Comparison of ENCODE assay signal across 20 cellular contexts in genomic region chr10:89625041-89625765, GRCh38. TPM values are rescaled to one million over a fixed set of nuclear protein-coding genes. Genes with fewer than 3 reads are reported as not detected.
A peak's percentile ranks its signal among the peaks of the same experiment; 100 is the strongest.
DNase-seq lines count a peak whose midpoint lies in the region; ATAC-seq and TF ChIP-seq lines count a peak whose summit lies in the region.
"Had no signal": no experiment of that assay in that cellular context is flagged by ENCODE, and none has a peak within 500 bp of the region (broad histone marks: within the 10 kb centered on the region; RNA-seq: fewer than 3 reads in every experiment).

No MANE protein-coding gene starts in this region.

- TF ChIP-seq CTCF in fibroblast of villous mesenchyme (IDR thresholded peaks at IDR 0.05; ENCODE audit: insufficient read depth, low read depth, low read length) (no peak), nephron progenitor cell (IDR thresholded peaks at IDR 0.05) (no peak)

- ATAC-seq in activated CD8-positive, alpha-beta memory T cell treated with anti-CD3 and anti-CD28 coated beads, Interleukin-2, amount 10 ng/mL, durations not matched to agents 7 days and 5 days = no peak
- ATAC-seq: stimulated activated memory B cell treated with anti-CD40 and anti-IgM and Interleukin-4, amounts not matched to agents 10 μg/mL and 1 μg/mL and 100 μg/mL, for 72 hours had no signal

- H3K4me3 ChIP-seq in fibroblast of villous mesenchyme (ENCODE audit: low read depth, low read length) = no peak overlapping the region
- H3K4me3 ChIP-seq: SJSA1, tibial nerve had no signal

- peak; percentile 61 for DNase-seq in EH (ENCODE audit: low read depth)
- DNase-seq in RPMI7951 (ENCODE audit: low read depth) = peak; percentile 30
- DNase-seq in fibroblast of villous mesenchyme (ENCODE audit: low read depth) = peak; percentile 62
- DNase-seq in nephron progenitor cell = no peak
- no peak for DNase-seq in iPS-NIHi11 (ENCODE audit: low spot score)
- no peak for DNase-seq in activated CD8-positive, alpha-beta memory T cell treated with anti-CD3 and anti-CD28 coated beads, Interleukin-2, amount 10 ng/mL, durations not matched to agents 7 days and 5 days
- DNase-seq in HUDEP-2 (lab: John Stamatoyannopoulos, UW; ENCODE audit: unreplicated experiment in 76 of 76) = no peak
- DNase-seq: DMS79 treated with DMSO at 0.1 percent for 48 hours; foreskin melanocyte; MV-4-11; NCI-H2081; NCI-H524 treated with DMSO at 0.1 percent for 48 hours; nucleus accumbens; stimulated activated CD4-positive, alpha-beta T cell treated with anti-CD3 and anti-CD28 coated beads, Interleukin-12 subunit alpha, Interleukin-12 subunit beta, amount 100 ng/mL, for 4 hours had no signal

- CTCF ChIA-PET in activated CD8-positive, alpha-beta memory T cell treated with anti-CD3 and anti-CD28 coated beads, Interleukin-2, amount 10 ng/mL, durations not matched to agents 7 days and 5 days (lab: Charles Lee) = no interaction called here

- peak overlapping the region; percentile 26 for H3K27ac Mint-ChIP-seq in nephron progenitor cell
- no peak overlapping the region for H3K27ac Mint-ChIP-seq in activated CD8-positive, alpha-beta memory T cell treated with anti-CD3 and anti-CD28 coated beads, Interleukin-2, amount 10 ng/mL, durations not matched to agents 7 days and 5 days
- H3K27ac Mint-ChIP-seq: activated naive CD4-positive, alpha-beta T cell treated with anti-CD3 and anti-CD28 coated beads, Interleukin-2, amount 50 U/mL, for 24 hours; CD14-positive monocyte; IgD-negative memory B cell; stimulated activated memory B cell treated with anti-CD40 and anti-IgM and Interleukin-4, amounts not matched to agents 10 μg/mL and 1 μg/mL and 100 μg/mL, for 72 hours had no signal

- H3K27me3 Mint-ChIP-seq in nephron progenitor cell (ENCODE audit: low read depth, poor library complexity) = peaks cover 4% of the 10 kb centered on the region
- H3K27me3 Mint-ChIP-seq in activated CD8-positive, alpha-beta memory T cell treated with anti-CD3 and anti-CD28 coated beads, Interleukin-2, amount 10 ng/mL, durations not matched to agents 7 days and 5 days = no peaks in the 10 kb centered on the region
- H3K27me3 Mint-ChIP-seq: activated naive CD4-positive, alpha-beta T cell treated with anti-CD3 and anti-CD28 coated beads, Interleukin-2, amount 50 U/mL, for 24 hours; IgD-negative memory B cell; stimulated activated memory B cell treated with anti-CD40 and anti-IgM and Interleukin-4, amounts not matched to agents 10 μg/mL and 1 μg/mL and 100 μg/mL, for 72 hours had no signal

- no peak overlapping the region for H3K4me3 Mint-ChIP-seq in nephron progenitor cell
- no peak overlapping the region for H3K4me3 Mint-ChIP-seq in activated CD8-positive, alpha-beta memory T cell treated with anti-CD3 and anti-CD28 coated beads, Interleukin-2, amount 10 ng/mL, durations not matched to agents 7 days and 5 days
- H3K4me3 Mint-ChIP-seq: activated naive CD4-positive, alpha-beta T cell treated with anti-CD3 and anti-CD28 coated beads, Interleukin-2, amount 50 U/mL, for 24 hours; CD14-positive monocyte; IgD-negative memory B cell; stimulated activated memory B cell treated with anti-CD40 and anti-IgM and Interleukin-4, amounts not matched to agents 10 μg/mL and 1 μg/mL and 100 μg/mL, for 72 hours had no signal

- peaks cover 46% of the 10 kb centered on the region for H3K9me3 Mint-ChIP-seq in nephron progenitor cell
- peaks cover 4% of the 10 kb centered on the region for H3K9me3 Mint-ChIP-seq in activated CD8-positive, alpha-beta memory T cell treated with anti-CD3 and anti-CD28 coated beads, Interleukin-2, amount 10 ng/mL, durations not matched to agents 7 days and 5 days (ENCODE audit: low read depth)
- H3K9me3 Mint-ChIP-seq: activated naive CD4-positive, alpha-beta T cell treated with anti-CD3 and anti-CD28 coated beads, Interleukin-2, amount 50 U/mL, for 24 hours had no signal

- H3K36me3 Mint-ChIP-seq in nephron progenitor cell (ENCODE audit: low read depth) = peaks cover 83% of the 10 kb centered on the region
- H3K36me3 Mint-ChIP-seq in activated CD8-positive, alpha-beta memory T cell treated with anti-CD3 and anti-CD28 coated beads, Interleukin-2, amount 10 ng/mL, durations not matched to agents 7 days and 5 days = peaks cover 9% of the 10 kb centered on the region
- H3K36me3 Mint-ChIP-seq: stimulated activated memory B cell treated with anti-CD40 and anti-IgM and Interleukin-4, amounts not matched to agents 10 μg/mL and 1 μg/mL and 100 μg/mL, for 72 hours had no signal

- peaks cover 5% of the 10 kb centered on the region for H3K4me1 Mint-ChIP-seq in nephron progenitor cell
- H3K4me1 Mint-ChIP-seq in activated CD8-positive, alpha-beta memory T cell treated with anti-CD3 and anti-CD28 coated beads, Interleukin-2, amount 10 ng/mL, durations not matched to agents 7 days and 5 days = no peaks in the 10 kb centered on the region
- H3K4me1 Mint-ChIP-seq: activated naive CD4-positive, alpha-beta T cell treated with anti-CD3 and anti-CD28 coated beads, Interleukin-2, amount 50 U/mL, for 24 hours; stimulated activated memory B cell treated with anti-CD40 and anti-IgM and Interleukin-4, amounts not matched to agents 10 μg/mL and 1 μg/mL and 100 μg/mL, for 72 hours had no signal

RNA-seq across cellular contexts. Expression of gene PANK1, which starts 19.8 kb away (rescaled TPM):
- 4.8 and 6.4 TPM in 2 replicates for total RNA-seq in RPMI7951 (2014; rRNA removed; shearing (Covaris generic))
- 5.8 and 7.3 TPM in 2 replicates for total RNA-seq in fibroblast of villous mesenchyme
- 1 to 10 TPM; 6.2 to 7.8 TPM for total RNA-seq in activated CD8-positive, alpha-beta memory T cell treated with anti-CD3 and anti-CD28 coated beads, Interleukin-2, amount 10 ng/mL, durations not matched to agents 7 days and 5 days

Comparison
In these comparisons a context has a peak if more than half of its experiments do, and no peak if none do; other contexts are left out.
1. DNase-seq: peak in EH (single experiment), RPMI7951 (single experiment) and fibroblast of villous mesenchyme (single experiment); none in nephron progenitor cell (single experiment), iPS-NIHi11 (single experiment), activated CD8-positive, alpha-beta memory T cell treated with anti-CD3 and anti-CD28 coated beads, Interleukin-2, amount 10 ng/mL, durations not matched to agents 7 days and 5 days (single experiment) and HUDEP-2 (0 of 76).